ENCODE assay signal across 9 cellular contexts in genomic region chr1:25771246-25772114, GRCh38. TPM values are rescaled to one million over a fixed set of nuclear protein-coding genes. Genes with fewer than 3 reads are reported as not detected.
A peak's percentile ranks its signal among the peaks of the same experiment; 100 is the strongest.
DNase-seq lines count a peak whose midpoint lies in the region; ATAC-seq, FAIRE-seq and TF ChIP-seq lines count a peak whose summit lies in the region.
"Had no signal": no experiment of that assay in that cellular context is flagged by ENCODE, and none has a peak within 500 bp of the region (broad histone marks: within the 10 kb centered on the region; RNA-seq: fewer than 3 reads in every experiment).

No MANE protein-coding gene starts in this region.

- H2AFZ ChIP-seq in PC-3 (ENCODE audit: low read length): no peak overlapping the region

- intact Hi-C loops in kidney (cut with DNase I) (no loop called here), PC-3 (cut with micrococcal nuclease) (no loop called here), breast epithelium (cut with DNase I; ENCODE audit: low total_unique reads) (no loop called here)

- POLR2A ChIA-PET in PC-3 (lab: Charles Lee; ENCODE audit: unreplicated experiment): no interaction called here

- BruUV-seq in PC-3 (replicated peaks; lab: Mats Ljungman, UMichigan): no TSS peak

- WGBS in tibial nerve, 2 donors: 50 to 53% methylated on average over 32 to 33 of the region's 33 CpGs

- no peaks in the 10 kb centered on the region for H3K9me2 ChIP-seq in PC-3 (replicated peaks; ENCODE audit: low read length)

- no peak for TF ChIP-seq POLR2A in tibial nerve (IDR thresholded peaks at IDR 0.05)
- no peak for TF ChIP-seq POLR2A in breast epithelium (IDR thresholded peaks at IDR 0.05)

- H3K27ac ChIP-seq in kidney (ENCODE audit: low read depth in 2 of 2, low read length in 2 of 2) (peak overlapping the region; percentile 66 to 90), tibial nerve (peak overlapping the region in 3 of 4 donors; percentile 15 to 84 (median 76)), PC-3 (ENCODE audit: low read length) (no peak overlapping the region), breast epithelium (no peak overlapping the region)
- H3K27ac ChIP-seq: epithelial cell of prostate had no signal

- no peak for TF ChIP-seq EP300 in tibial nerve (IDR thresholded peaks at IDR 0.05)

- CTCF ChIA-PET in PC-3 (lab: Charles Lee): no interaction called here

- H3K9me3 ChIP-seq in kidney (ENCODE audit: control insufficient read depth in 1 of 2, low read length in 2 of 2) (no peaks in the 10 kb centered on the region), tibial nerve (no peaks in the 10 kb centered on the region), PC-3 (ENCODE audit: low read length) (no peaks in the 10 kb centered on the region), breast epithelium (no peaks in the 10 kb centered on the region)

- H3K27me3 ChIP-seq in tibial nerve (no peaks in the 10 kb centered on the region), PC-3 (ENCODE audit: low read length) (no peaks in the 10 kb centered on the region), breast epithelium (no peaks in the 10 kb centered on the region)

- DNase-seq in A172 (ENCODE audit: low spot score): peak; percentile 34
- DNase-seq in HuH-7.5 (ENCODE audit: low spot score): peak; percentile 49
- DNase-seq in activated CD4-positive, alpha-beta T cell treated with anti-CD3 and anti-CD28 coated beads for 48 hours: peak; percentile 53
- peak; percentile 98 for DNase-seq in kidney
- DNase-seq in tibial nerve (ENCODE audit: low spot score in 2 of 2): peak in 1 of 2 donors; percentile 16
- no peak for DNase-seq in PC-3
- DNase-seq in breast epithelium (ENCODE audit: low spot score in 2 of 2): no peak

- H3K4me2 ChIP-seq in PC-3 (ENCODE audit: low read length): no peak overlapping the region

- H3K4me1 ChIP-seq in kidney (ENCODE audit: control insufficient read depth in 1 of 2, insufficient read depth in 1 of 2, low read depth in 1 of 2, low read length in 2 of 2) (peaks cover 44 to 65% of the 10 kb centered on the region in 2 donors), tibial nerve (peaks cover 0 to 28% (median 18%) of the 10 kb centered on the region in 4 donors), PC-3 (ENCODE audit: insufficient read depth, low read length) (peaks cover 12% of the 10 kb centered on the region), breast epithelium (peaks cover 0 to 9% of the 10 kb centered on the region in 2 donors)

- H3K4me3 ChIP-seq in kidney (ENCODE audit: low read length in 2 of 2): peak overlapping the region in 1 of 2 donors; percentile 10
- H3K4me3 ChIP-seq in tibial nerve: peak overlapping the region in 1 of 4 donors; percentile 3
- H3K4me3 ChIP-seq in PC-3 (ENCODE audit: low read length): no peak overlapping the region
- no peak overlapping the region for H3K4me3 ChIP-seq in breast epithelium

- no peak for FAIRE-seq in kidney (lab: Jason Lieb, UNC)

- TF ChIP-seq CTCF in kidney (IDR thresholded peaks at IDR 0.05; ENCODE audit: borderline replicate concordance, extremely low read depth, insufficient read depth) (no peak), tibial nerve (IDR thresholded peaks at IDR 0.05) (no peak), PC-3 (conservative IDR thresholded peaks at IDR 0.05; ENCODE audit: low read depth, low read length) (no peak), breast epithelium (IDR thresholded peaks at IDR 0.05) (no peak)

- peak overlapping the region; percentile 46 to 66 for H3K9ac ChIP-seq in kidney (ENCODE audit: low read length in 2 of 2)
- no peak overlapping the region for H3K9ac ChIP-seq in PC-3 (ENCODE audit: low read length)

- H3K36me3 ChIP-seq in kidney (ENCODE audit: control insufficient read depth in 1 of 2, insufficient read depth in 2 of 2, low read length in 2 of 2) (no peaks in the 10 kb centered on the region), tibial nerve (peaks cover 0 to 7% (median 0%) of the 10 kb centered on the region in 3 donors), PC-3 (ENCODE audit: low read depth, low read length) (no peaks in the 10 kb centered on the region), breast epithelium (no peaks in the 10 kb centered on the region)

- H4K20me1 ChIP-seq in PC-3 (ENCODE audit: low read length): no peaks in the 10 kb centered on the region

- H3K79me2 ChIP-seq in PC-3 (ENCODE audit: low read length): no peaks in the 10 kb centered on the region

- ATAC-seq in PC-3: no peak
- ATAC-seq in GM18861 (IDR thresholded peaks at IDR 0.05; ENCODE audit: unreplicated experiment): no peak

- no peaks in the 10 kb centered on the region for H3F3A ChIP-seq in PC-3 (ENCODE audit: low read length, unreplicated experiment)

RNA-seq across cellular contexts. Expression of gene SELENON, which starts 28.5 kb away (rescaled TPM):
- total RNA-seq in A172 (2014; rRNA removed; shearing (Covaris generic)): 21.7 and 28.4 TPM in 2 replicates
- total RNA-seq in kidney (116 TPM), tibial nerve (10 to 100 TPM; 17.6 to 54.0 (median 36.8) TPM), PC-3 (2014; rRNA removed) (38.6 and 43.7 TPM in 2 replicates), breast epithelium (10 to 100 TPM; 16.6 to 39.0 (median 22.1) TPM)
- polyA plus RNA-seq in kidney (ENCODE audit: insufficient read depth, low read depth, low replicate concordance): 69.3 TPM

RNA-seq across cellular contexts. Expression of gene MTFR1L, which starts 48.3 kb away (rescaled TPM):
- total RNA-seq in A172 (2014; rRNA removed; shearing (Covaris generic)): 20.8 and 26.5 TPM in 2 replicates
- total RNA-seq in kidney: 66.6 TPM
- 108 TPM for polyA plus RNA-seq in kidney (ENCODE audit: insufficient read depth, low read depth, low replicate concordance)
- total RNA-seq in tibial nerve: 10 to 100 TPM; 65.7 to 99.4 (median 77.2) TPM
- 32.3 and 35.6 TPM in 2 replicates for total RNA-seq in PC-3 (2014; rRNA removed)
- total RNA-seq in breast epithelium: 10 to 100 TPM; 71.6 to 79.2 (median 75.4) TPM

Comparison
In these comparisons a context has a peak if more than half of its experiments do, and no peak if none do; other contexts are left out.
1. DNase-seq: peak in A172 (single experiment), HuH-7.5 (single experiment), activated CD4-positive, alpha-beta T cell treated with anti-CD3 and anti-CD28 coated beads for 48 hours (single experiment) and kidney (single experiment); none in PC-3 (single experiment) and breast epithelium (0 of 2).
2. H3K27ac ChIP-seq: peak in kidney (2 of 2) and tibial nerve (3 of 4); none in PC-3 (single experiment) and breast epithelium (0 of 2).